ENCODE assay signal across 1 cellular context in genomic region chr21:34836933-34837505, GRCh38.
TF ChIP-seq lines count a peak whose summit lies in the region.

No MANE protein-coding gene starts in this region.

TF ChIP-seq in H1, 55 proteins besides CTCF, POLR2A, EP300 and RAD21 (continued from another document):
- TF ChIP-seq ATF3 (IDR thresholded peaks at IDR 0.05; ENCODE audit: insufficient read depth, low read depth, low read length) (no peak), SP2 (IDR thresholded peaks at IDR 0.05; ENCODE audit: low read length) (no peak), USF2 (IDR thresholded peaks at IDR 0.05; ENCODE audit: low read length) (no peak), CHD1 (IDR thresholded peaks at IDR 0.05; ENCODE audit: low read depth, low read length) (no peak), GTF2F1 (IDR thresholded peaks at IDR 0.05; ENCODE audit: borderline replicate concordance, low read depth, low read length) (no peak), E2F6 (IDR thresholded peaks at IDR 0.05) (no peak), EGR1 (IDR thresholded peaks at IDR 0.05; ENCODE audit: borderline replicate concordance, low read depth, low read length) (no peak), BACH1 (IDR thresholded peaks at IDR 0.05; ENCODE audit: low read length) (no peak), RNF2 (IDR thresholded peaks at IDR 0.05; ENCODE audit: borderline replicate concordance, low read depth, low read length, missing control alignments, poor library complexity, severe bottlenecking) (no peak), RXRA (IDR thresholded peaks at IDR 0.05; ENCODE audit: insufficient read depth, low read depth, low read length) (no peak), MAX (IDR thresholded peaks at IDR 0.05) (no peak), SIX5 (IDR thresholded peaks at IDR 0.05; ENCODE audit: low read depth, low read length) (no peak)
